9 cellular contexts compared by ENCODE assay signal in the genomic region with DNA sequence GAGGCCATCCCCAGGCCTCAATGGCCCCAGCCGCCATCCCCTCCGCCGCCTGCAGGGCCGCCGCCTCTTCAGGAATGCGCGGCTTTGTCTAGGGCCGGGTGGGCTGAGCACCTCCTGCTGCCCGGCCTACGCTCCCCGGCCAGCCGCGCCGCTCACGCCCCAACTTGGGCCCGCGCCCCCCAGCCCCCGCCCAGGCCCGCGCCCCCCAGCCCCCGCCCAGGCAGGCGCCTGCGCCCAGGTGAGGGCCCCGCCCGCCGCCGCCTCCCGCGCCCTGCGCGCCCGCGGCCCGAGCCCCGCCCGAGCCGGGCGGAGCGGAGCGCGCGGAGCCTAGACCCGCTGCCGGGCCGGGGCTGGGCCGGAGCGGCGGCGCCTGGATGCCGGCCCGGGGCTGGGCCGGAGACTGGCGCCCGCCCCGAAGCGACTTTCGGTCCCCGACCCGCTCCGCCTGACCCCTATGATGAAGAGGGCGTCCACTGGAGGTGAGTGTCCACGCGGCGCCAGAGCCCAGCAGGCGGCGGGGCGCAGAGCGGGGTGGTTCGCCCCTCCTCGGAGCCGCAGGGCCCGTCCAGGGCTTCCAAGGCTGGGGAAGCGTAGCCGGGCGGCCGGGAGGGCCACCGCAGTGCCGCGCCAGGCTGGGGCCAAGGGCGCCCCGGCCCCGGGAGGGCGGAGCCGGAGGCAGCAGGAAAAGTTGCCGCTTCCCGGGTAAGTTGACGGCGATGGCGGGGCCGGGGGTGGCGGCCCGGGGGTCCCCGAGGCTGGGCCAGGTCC.
DNase-seq lines count a peak whose midpoint lies in the region; ATAC-seq and TF ChIP-seq lines count a peak whose summit lies in the region.
"Had no signal": no experiment of that assay in that cellular context is flagged by ENCODE, and none has a peak within 500 bp of the region (broad histone marks: within the 10 kb centered on the region; RNA-seq: fewer than 3 reads in every experiment).

No MANE protein-coding gene starts in this region.

- H3K36me3 ChIP-seq in HEK293 (ENCODE audit: control insufficient read depth in 2 of 2, insufficient read depth in 1 of 2, low read length in 2 of 2): no peaks in the 10 kb centered on the region
- H3K36me3 ChIP-seq in adipocyte (ENCODE audit: control insufficient read depth, insufficient read depth, low read length, severe bottlenecking): no peaks in the 10 kb centered on the region

- H3K9me3 Mint-ChIP-seq in stimulated activated memory B cell treated with anti-CD40 and anti-IgM and Interleukin-4, amounts not matched to agents 10 μg/mL and 1 μg/mL and 100 μg/mL, for 72 hours: no peaks in the 10 kb centered on the region

- DNase-seq in ACHN (peak; percentile 37), adipocyte (ENCODE audit: low read depth) (peak; percentile 42), HUDEP-2 (lab: John Stamatoyannopoulos, UW; ENCODE audit: unreplicated experiment in 76 of 76) (no peak)

- H3K27ac Mint-ChIP-seq in stimulated activated memory B cell treated with anti-CD40 and anti-IgM and Interleukin-4, amounts not matched to agents 10 μg/mL and 1 μg/mL and 100 μg/mL, for 72 hours: no peak overlapping the region
- H3K27ac Mint-ChIP-seq: activated naive CD8-positive, alpha-beta T cell had no signal

- in situ Hi-C loops in ACHN (cut with HindIII; ENCODE audit: low pct_ligation_motif_present, low pct_unique_long_range_greater_than_20kb, low sequenced_read_pairs): no loop called here

- peaks cover 6% of the 10 kb centered on the region for H3K4me1 Mint-ChIP-seq in stimulated activated memory B cell treated with anti-CD40 and anti-IgM and Interleukin-4, amounts not matched to agents 10 μg/mL and 1 μg/mL and 100 μg/mL, for 72 hours

- no peaks in the 10 kb centered on the region for H3K4me1 ChIP-seq in HEK293 (ENCODE audit: control insufficient read depth, insufficient read depth, low read length)
- H3K4me1 ChIP-seq in adipocyte (ENCODE audit: control insufficient read depth, insufficient read depth, low read length): no peaks in the 10 kb centered on the region

- POLR2A ChIA-PET in HEK293 (lab: Yijun Ruan, JAX): no interaction called here

- TF ChIP-seq CTCF in HEK293 (tag by site-specific recombination; IDR thresholded peaks at IDR 0.05): no peak

- H3K27me3 ChIP-seq in adipocyte (replicated peaks; ENCODE audit: control insufficient read depth, insufficient read depth, low read length): peaks cover 9% of the 10 kb centered on the region

- H3K4me3 ChIP-seq in HEK293 (ENCODE audit: low read depth, low read length): peak overlapping the region; percentile 75
- H3K4me3 ChIP-seq in adipocyte (ENCODE audit: low read length): peak overlapping the region; percentile 62
- peak overlapping the region; percentile 54 for H3K4me3 ChIP-seq in iPS-11a (ENCODE audit: low read depth, low read length)

- H3K9me3 ChIP-seq in HEK293 (ENCODE audit: control insufficient read depth, insufficient read depth, low read depth, low read length) (no peaks in the 10 kb centered on the region), adipocyte (ENCODE audit: control insufficient read depth, low read length) (no peaks in the 10 kb centered on the region)

- ATAC-seq in stimulated activated memory B cell treated with anti-CD40 and anti-IgM and Interleukin-4, amounts not matched to agents 10 μg/mL and 1 μg/mL and 100 μg/mL, for 72 hours: peak; percentile 25
- ATAC-seq in HG02840 (IDR thresholded peaks at IDR 0.05; ENCODE audit: low FRiP score, unreplicated experiment) (no peak), HG03460 (IDR thresholded peaks at IDR 0.05; ENCODE audit: unreplicated experiment) (no peak)

- peaks cover 64% of the 10 kb centered on the region for H3K27me3 Mint-ChIP-seq in stimulated activated memory B cell treated with anti-CD40 and anti-IgM and Interleukin-4, amounts not matched to agents 10 μg/mL and 1 μg/mL and 100 μg/mL, for 72 hours
- H3K27me3 Mint-ChIP-seq: activated naive CD8-positive, alpha-beta T cell had no signal

- H3K4me3 Mint-ChIP-seq in stimulated activated memory B cell treated with anti-CD40 and anti-IgM and Interleukin-4, amounts not matched to agents 10 μg/mL and 1 μg/mL and 100 μg/mL, for 72 hours: no peak overlapping the region

- H3K36me3 Mint-ChIP-seq in stimulated activated memory B cell treated with anti-CD40 and anti-IgM and Interleukin-4, amounts not matched to agents 10 μg/mL and 1 μg/mL and 100 μg/mL, for 72 hours: no peaks in the 10 kb centered on the region
- H3K36me3 Mint-ChIP-seq: activated naive CD8-positive, alpha-beta T cell had no signal

- CTCF ChIA-PET in HEK293 (lab: Yijun Ruan, JAX): no interaction called here

- peak overlapping the region; percentile 90 for H3K27ac ChIP-seq in HEK293 (ENCODE audit: extremely low read depth, low read depth, low read length)

- no peak overlapping the region for H3K9ac ChIP-seq in adipocyte (ENCODE audit: low read length)

TF ChIP-seq in HEK293, 187 proteins besides CTCF, POLR2A, EP300 and RAD21 (continues in another document):
- TF ChIP-seq, protein P1, sequence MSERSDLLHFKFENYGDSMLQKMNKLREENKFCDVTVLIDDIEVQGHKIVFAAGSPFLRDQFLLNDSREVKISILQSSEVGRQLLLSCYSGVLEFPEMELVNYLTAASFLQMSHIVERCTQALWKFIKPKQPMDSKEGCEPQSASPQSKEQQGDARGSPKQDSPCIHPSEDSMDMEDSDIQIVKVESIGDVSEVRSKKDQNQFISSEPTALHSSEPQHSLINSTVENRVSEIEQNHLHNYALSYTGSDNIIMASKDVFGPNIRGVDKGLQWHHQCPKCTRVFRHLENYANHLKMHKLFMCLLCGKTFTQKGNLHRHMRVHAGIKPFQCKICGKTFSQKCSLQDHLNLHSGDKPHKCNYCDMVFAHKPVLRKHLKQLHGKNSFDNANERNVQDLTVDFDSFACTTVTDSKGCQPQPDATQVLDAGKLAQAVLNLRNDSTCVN (tag by site-specific recombination; optimal IDR thresholded peaks at IDR 0.05): peak; percentile 48
- TF ChIP-seq, protein P2, sequence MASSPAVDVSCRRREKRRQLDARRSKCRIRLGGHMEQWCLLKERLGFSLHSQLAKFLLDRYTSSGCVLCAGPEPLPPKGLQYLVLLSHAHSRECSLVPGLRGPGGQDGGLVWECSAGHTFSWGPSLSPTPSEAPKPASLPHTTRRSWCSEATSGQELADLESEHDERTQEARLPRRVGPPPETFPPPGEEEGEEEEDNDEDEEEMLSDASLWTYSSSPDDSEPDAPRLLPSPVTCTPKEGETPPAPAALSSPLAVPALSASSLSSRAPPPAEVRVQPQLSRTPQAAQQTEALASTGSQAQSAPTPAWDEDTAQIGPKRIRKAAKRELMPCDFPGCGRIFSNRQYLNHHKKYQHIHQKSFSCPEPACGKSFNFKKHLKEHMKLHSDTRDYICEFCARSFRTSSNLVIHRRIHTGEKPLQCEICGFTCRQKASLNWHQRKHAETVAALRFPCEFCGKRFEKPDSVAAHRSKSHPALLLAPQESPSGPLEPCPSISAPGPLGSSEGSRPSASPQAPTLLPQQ (tag by site-specific recombination; IDR thresholded peaks at IDR 0.05): peak; percentile 34; the same call in 1 of the 2 replicates
- peak; percentile 35; the same call in 1 of the 2 replicates for TF ChIP-seq ZNF660 (tag by site-specific recombination; IDR thresholded peaks at IDR 0.05)
- 0 out of 2 replicates have a peak, but pooled peaks have one; percentile 26 for TF ChIP-seq KLF10 (tag by site-specific recombination; IDR thresholded peaks at IDR 0.05)
- TF ChIP-seq ZBTB8A (tag by site-specific recombination; IDR thresholded peaks at IDR 0.05): peak; percentile 90
- TF ChIP-seq, protein P3, sequence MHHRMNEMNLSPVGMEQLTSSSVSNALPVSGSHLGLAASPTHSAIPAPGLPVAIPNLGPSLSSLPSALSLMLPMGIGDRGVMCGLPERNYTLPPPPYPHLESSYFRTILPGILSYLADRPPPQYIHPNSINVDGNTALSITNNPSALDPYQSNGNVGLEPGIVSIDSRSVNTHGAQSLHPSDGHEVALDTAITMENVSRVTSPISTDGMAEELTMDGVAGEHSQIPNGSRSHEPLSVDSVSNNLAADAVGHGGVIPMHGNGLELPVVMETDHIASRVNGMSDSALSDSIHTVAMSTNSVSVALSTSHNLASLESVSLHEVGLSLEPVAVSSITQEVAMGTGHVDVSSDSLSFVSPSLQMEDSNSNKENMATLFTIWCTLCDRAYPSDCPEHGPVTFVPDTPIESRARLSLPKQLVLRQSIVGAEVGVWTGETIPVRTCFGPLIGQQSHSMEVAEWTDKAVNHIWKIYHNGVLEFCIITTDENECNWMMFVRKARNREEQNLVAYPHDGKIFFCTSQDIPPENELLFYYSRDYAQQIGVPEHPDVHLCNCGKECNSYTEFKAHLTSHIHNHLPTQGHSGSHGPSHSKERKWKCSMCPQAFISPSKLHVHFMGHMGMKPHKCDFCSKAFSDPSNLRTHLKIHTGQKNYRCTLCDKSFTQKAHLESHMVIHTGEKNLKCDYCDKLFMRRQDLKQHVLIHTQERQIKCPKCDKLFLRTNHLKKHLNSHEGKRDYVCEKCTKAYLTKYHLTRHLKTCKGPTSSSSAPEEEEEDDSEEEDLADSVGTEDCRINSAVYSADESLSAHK (tag by site-specific recombination; IDR thresholded peaks at IDR 0.05): no peak
- TF ChIP-seq KLF8 (tag by site-specific recombination; IDR thresholded peaks at IDR 0.05): 0 out of 2 replicates have a peak, but pooled peaks have one; percentile 8
- no peak for TF ChIP-seq TCF7L2 (IDR thresholded peaks at IDR 0.05; ENCODE audit: borderline replicate concordance, low read depth, low read length)
- TF ChIP-seq, protein P4, sequence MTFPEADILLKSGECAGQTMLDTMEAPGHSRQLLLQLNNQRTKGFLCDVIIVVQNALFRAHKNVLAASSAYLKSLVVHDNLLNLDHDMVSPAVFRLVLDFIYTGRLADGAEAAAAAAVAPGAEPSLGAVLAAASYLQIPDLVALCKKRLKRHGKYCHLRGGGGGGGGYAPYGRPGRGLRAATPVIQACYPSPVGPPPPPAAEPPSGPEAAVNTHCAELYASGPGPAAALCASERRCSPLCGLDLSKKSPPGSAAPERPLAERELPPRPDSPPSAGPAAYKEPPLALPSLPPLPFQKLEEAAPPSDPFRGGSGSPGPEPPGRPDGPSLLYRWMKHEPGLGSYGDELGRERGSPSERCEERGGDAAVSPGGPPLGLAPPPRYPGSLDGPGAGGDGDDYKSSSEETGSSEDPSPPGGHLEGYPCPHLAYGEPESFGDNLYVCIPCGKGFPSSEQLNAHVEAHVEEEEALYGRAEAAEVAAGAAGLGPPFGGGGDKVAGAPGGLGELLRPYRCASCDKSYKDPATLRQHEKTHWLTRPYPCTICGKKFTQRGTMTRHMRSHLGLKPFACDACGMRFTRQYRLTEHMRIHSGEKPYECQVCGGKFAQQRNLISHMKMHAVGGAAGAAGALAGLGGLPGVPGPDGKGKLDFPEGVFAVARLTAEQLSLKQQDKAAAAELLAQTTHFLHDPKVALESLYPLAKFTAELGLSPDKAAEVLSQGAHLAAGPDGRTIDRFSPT (tag by site-specific recombination; IDR thresholded peaks at IDR 0.05): no peak
- no peak for TF ChIP-seq YY2 (tag by site-specific recombination; IDR thresholded peaks at IDR 0.05)

Comparison
In these comparisons a context has a peak if more than half of its experiments do, and no peak if none do; other contexts are left out.
1. DNase-seq: peak in ACHN (single experiment) and adipocyte (single experiment); none in HUDEP-2 (0 of 76).
2. Peak in every context shown above with its lines, with median percentiles within 50 percentile points of each other: H3K4me3 ChIP-seq.